In the genomic region with DNA sequence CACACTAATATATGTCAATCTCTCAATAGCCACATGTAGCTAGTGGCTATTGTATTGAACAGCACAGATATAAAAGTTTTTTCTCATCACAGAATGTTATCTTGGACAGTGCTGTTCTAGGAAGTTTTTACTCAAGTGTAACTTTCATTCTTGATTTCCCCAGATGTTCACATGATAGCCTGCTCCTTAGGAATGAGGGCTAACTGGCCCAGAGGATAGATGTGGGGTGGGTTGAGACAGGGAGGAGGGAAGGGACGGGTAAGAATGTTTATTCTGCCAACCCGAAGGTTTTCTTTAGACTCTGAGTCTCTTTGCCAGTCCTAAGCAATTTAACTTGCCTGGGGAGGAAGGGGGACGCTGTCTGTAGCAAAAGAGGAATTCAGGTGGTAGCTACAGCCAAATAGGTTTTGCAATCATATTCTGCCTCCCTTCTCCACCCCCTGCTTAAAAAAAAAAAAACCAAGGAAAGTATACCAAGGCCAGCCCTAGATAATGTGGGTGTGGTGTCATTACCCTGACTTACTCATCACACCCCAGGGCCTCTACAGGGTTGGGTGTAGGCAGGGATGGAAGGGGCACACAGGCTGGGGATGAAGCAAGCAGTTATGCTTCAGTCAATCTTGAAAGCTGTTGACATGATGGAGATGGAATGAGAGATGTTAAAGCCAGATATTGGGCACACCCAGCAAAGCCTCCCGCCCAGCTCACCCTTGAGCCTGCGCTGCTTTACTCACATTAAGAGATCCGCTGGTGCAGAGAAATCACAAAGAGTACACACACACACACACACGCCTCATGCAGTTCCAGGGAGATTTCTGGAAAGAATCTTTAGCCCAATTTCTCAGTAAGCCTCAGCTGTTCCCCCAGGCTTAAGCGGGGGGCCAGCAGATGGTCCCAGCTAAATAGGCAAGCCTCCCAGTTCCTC, we compare ENCODE assay signal across 9 cellular contexts. TPM values are rescaled to one million over a fixed set of nuclear protein-coding genes. Genes with fewer than 3 reads are reported as not detected.
A peak's percentile ranks its signal among the peaks of the same experiment; 100 is the strongest.
DNase-seq lines count a peak whose midpoint lies in the region; ATAC-seq and TF ChIP-seq lines count a peak whose summit lies in the region.
"Had no signal": no experiment of that assay in that cellular context is flagged by ENCODE, and none has a peak within 500 bp of the region (broad histone marks: within the 10 kb centered on the region; RNA-seq: fewer than 3 reads in every experiment).

No MANE protein-coding gene starts in this region.

- peak overlapping the region in 2 of 12 donors; percentile 19 to 50 for H3K27ac ChIP-seq in heart left ventricle
- H3K27ac ChIP-seq: spleen had no signal

- DNase-seq in KBM-7 (peak; percentile 20), SKM-1 treated with dmso at 0.1 percent for 144 hours (lab: John Stamatoyannopoulos, UW; ENCODE audit: unreplicated experiment) (peak; percentile 93), heart left ventricle (peak in 2 of 5 donors; percentile 46 to 51), stromal cell of bone marrow (ENCODE audit: low read depth) (peak; percentile 87), NCI-H1694 treated with DMSO at 0.1 percent for 48 hours (lab: John Stamatoyannopoulos, UW) (no peak), activated gamma-delta T cell (lab: John Stamatoyannopoulos, UW) (no peak)
- no peak for DNase-seq in effector CD4-positive, alpha-beta T cell
- DNase-seq: spleen had no signal

- no peak overlapping the region for H3K4me3 ChIP-seq in heart left ventricle
- H3K4me3 ChIP-seq: spleen had no signal

- in situ Hi-C loops in KBM-7 (cut with MboI; ENCODE audit: low pct_unique_long_range_greater_than_20kb, low sequenced_read_pairs) = no loop called here

- H3K4me1 ChIP-seq in heart left ventricle = peaks cover 0 to 72% (median 56%) of the 10 kb centered on the region in 12 donors

- intact Hi-C loops in heart left ventricle (cut with DNase I) = loop anchor here in 3 of 10 donors (10.0 kb wide), 1 partner anchor 51 kb away; no protein-coding TSS in a partner anchor

- TF ChIP-seq POLR2A in heart left ventricle (IDR thresholded peaks at IDR 0.05) = no peak

- ATAC-seq in heart left ventricle (peak; percentile 30 to 93 (median 74)), GM19351 (IDR thresholded peaks at IDR 0.05; ENCODE audit: unreplicated experiment) (no peak)

- TF ChIP-seq CTCF in heart left ventricle (IDR thresholded peaks at IDR 0.05) = no peak

- H3K9me3 ChIP-seq in heart left ventricle = no peaks in the 10 kb centered on the region
- H3K9me3 ChIP-seq: spleen had no signal

- peaks cover 0 to 7% (median 0%) of the 10 kb centered on the region in 9 donors for H3K36me3 ChIP-seq in heart left ventricle
- H3K36me3 ChIP-seq: spleen had no signal

- no peaks in the 10 kb centered on the region for H3K27me3 ChIP-seq in heart left ventricle
- H3K27me3 ChIP-seq: spleen had no signal

- 76 to 86% (median 82%) methylated on average over 8 of the region's 8 CpGs for WGBS in heart left ventricle, 4 donors

RNA-seq across cellular contexts. Expression of a gene that starts 59.9 kb away (rescaled TPM):
- total RNA-seq in heart left ventricle = 10 to 100 TPM; 13.3 to 28.2 (median 18.4) TPM
- 10 to 100 TPM in 1 of 2 donors, 1 to 10 TPM in 1; 9.2 to 10.5 TPM for polyA plus RNA-seq in heart left ventricle

Comparison
In these comparisons a context has a peak if more than half of its experiments do, and no peak if none do; other contexts are left out.
1. DNase-seq: peak in KBM-7 (single experiment), SKM-1 treated with dmso at 0.1 percent for 144 hours (single experiment) and stromal cell of bone marrow (single experiment); none in NCI-H1694 treated with DMSO at 0.1 percent for 48 hours (single experiment), effector CD4-positive, alpha-beta T cell (single experiment) and activated gamma-delta T cell (single experiment).